ENCODE assay signal across 8 cellular contexts in genomic region chr2:98465456-98466201, GRCh38. TPM values are rescaled to one million over a fixed set of nuclear protein-coding genes. Genes with fewer than 3 reads are reported as not detected.
DNase-seq lines count a peak whose midpoint lies in the region; ATAC-seq and TF ChIP-seq lines count a peak whose summit lies in the region.

No MANE protein-coding gene starts in this region.

- H3K9ac ChIP-seq in H9 (ENCODE audit: extremely low read depth, insufficient read length, low read length) (no peak overlapping the region), mucosa of rectum (ENCODE audit: low read depth in 1 of 2, low read length in 2 of 2) (peak overlapping the region in 1 of 2 donors; percentile 47)

- no peak overlapping the region for H3K23ac ChIP-seq in H9 (ENCODE audit: insufficient read length, low read depth, low read length)

- H3K36me3 Mint-ChIP-seq in H9 (ENCODE audit: insufficient read depth in 1 of 3, low read depth in 3 of 3) = peaks cover 8 to 16% (median 9%) of the 10 kb centered on the region in 3 experiments

- no peaks in the 10 kb centered on the region for H4K20me1 ChIP-seq in H9 (ENCODE audit: control insufficient read depth, insufficient read depth, insufficient read length)

- H3K4me3 Mint-ChIP-seq in H9 = no peak overlapping the region

- H3K36me3 ChIP-seq in mucosa of rectum (ENCODE audit: control insufficient read depth in 2 of 2, insufficient read depth in 2 of 2, low read length in 2 of 2) = no peaks in the 10 kb centered on the region
- no peaks in the 10 kb centered on the region for H3K36me3 ChIP-seq in upper lobe of right lung

- ATAC-seq in upper lobe of right lung = peak; percentile 68

- no peak overlapping the region for H3K27ac ChIP-seq in H9 (ENCODE audit: insufficient read length, low read depth, low read length)
- peak overlapping the region; percentile 58 to 87 for H3K27ac ChIP-seq in mucosa of rectum (ENCODE audit: low read depth in 2 of 2, low read length in 2 of 2)
- peak overlapping the region; percentile 68 for H3K27ac ChIP-seq in upper lobe of right lung

- H3T11ph ChIP-seq in H9 (ENCODE audit: low read length) = no peak overlapping the region

- H3K4ac ChIP-seq in H9 (ENCODE audit: low read depth, low read length) = no peak overlapping the region

- H3K9me3 ChIP-seq in H9 (ENCODE audit: control insufficient read depth, low read depth, low read length) (no peaks in the 10 kb centered on the region), mucosa of rectum (ENCODE audit: control insufficient read depth in 2 of 2, low read length in 2 of 2) (no peaks in the 10 kb centered on the region), upper lobe of right lung (no peaks in the 10 kb centered on the region)

- H3K23me2 ChIP-seq in H9 (ENCODE audit: insufficient read length, low read depth, low read length, poor library complexity, severe bottlenecking) = no peaks in the 10 kb centered on the region

- H2BK12ac ChIP-seq in H9 (ENCODE audit: insufficient read length, low read depth, low read length) = no peak overlapping the region

- no peak overlapping the region for H3K4me2 ChIP-seq in H9 (ENCODE audit: insufficient read depth, insufficient read length, low read length)

- H2BK20ac ChIP-seq in H9 (ENCODE audit: low read depth, low read length, poor library complexity, severe bottlenecking) = no peak overlapping the region

- H4K8ac ChIP-seq in H9 (replicated peaks; ENCODE audit: insufficient read length, low read depth, low read length) = no peak overlapping the region

- H3K27me3 Mint-ChIP-seq in H9 (ENCODE audit: low read depth) = no peaks in the 10 kb centered on the region

- no peak overlapping the region for H3K18ac ChIP-seq in H9 (ENCODE audit: insufficient read length, low read depth, low read length)

- DNase-seq in DMS153 (lab: John Stamatoyannopoulos, UW) (peak; percentile 70), H9 (no peak), NCI-H187 treated with DMSO at 0.1 percent for 48 hours (lab: John Stamatoyannopoulos, UW) (peak; percentile 61), T-helper 22 cell (ENCODE audit: low read depth) (peak; percentile 80), cerebellum (ENCODE audit: low spot score) (peak; percentile 84), upper lobe of right lung (peak; percentile 87), foreskin fibroblast (no peak)

- no peak overlapping the region for H4K91ac ChIP-seq in H9 (ENCODE audit: insufficient read length, low read depth, low read length)

- no peak overlapping the region for H2AFZ ChIP-seq in H9 (ENCODE audit: low read length)

- H3K4me3 ChIP-seq in mucosa of rectum (ENCODE audit: low read length in 2 of 2) (peak overlapping the region in 1 of 2 donors; percentile 54), upper lobe of right lung (no peak overlapping the region), foreskin fibroblast (ENCODE audit: low read depth in 1 of 2, low read length in 2 of 2) (no peak overlapping the region)

- H3K27me3 ChIP-seq in H9 (ENCODE audit: insufficient read depth, low read length) = no peaks in the 10 kb centered on the region
- no peaks in the 10 kb centered on the region for H3K27me3 ChIP-seq in mucosa of rectum (ENCODE audit: control insufficient read depth in 2 of 2, insufficient read depth in 2 of 2, low read length in 2 of 2)
- H3K27me3 ChIP-seq in upper lobe of right lung = no peaks in the 10 kb centered on the region

- no peak overlapping the region for H3K56ac ChIP-seq in H9 (ENCODE audit: insufficient read length, low read depth, low read length)

- H2AK5ac ChIP-seq in H9 (ENCODE audit: insufficient read length, low read length) = no peak overlapping the region

- no peak for TF ChIP-seq CTCF in H9 (conservative IDR thresholded peaks at IDR 0.05)
- TF ChIP-seq CTCF in upper lobe of right lung (IDR thresholded peaks at IDR 0.05) = no peak
- TF ChIP-seq CTCF in foreskin fibroblast (IDR thresholded peaks at IDR 0.05; ENCODE audit: low read depth, low read length) = no peak

- no peaks in the 10 kb centered on the region for H3K9me3 Mint-ChIP-seq in H9

- H3K79me2 ChIP-seq in H9 (ENCODE audit: insufficient read depth, low read length) = peaks cover 5% of the 10 kb centered on the region; the same call in 1 of the 2 replicates

- no peak overlapping the region for H2BK5ac ChIP-seq in H9 (ENCODE audit: insufficient read length, low read length)

- H2BK15ac ChIP-seq in H9 (ENCODE audit: low read depth, low read length) = no peak overlapping the region

- H3K4me1 ChIP-seq in H9 (ENCODE audit: insufficient read depth, low read length) (peaks cover 10% of the 10 kb centered on the region; the same call in 1 of the 2 replicates), mucosa of rectum (ENCODE audit: control insufficient read depth in 2 of 2, insufficient read depth in 2 of 2, low read length in 2 of 2) (peaks cover 26 to 43% of the 10 kb centered on the region in 2 donors), upper lobe of right lung (peaks cover 61% of the 10 kb centered on the region)

- H3K4me1 Mint-ChIP-seq in H9 = peaks cover 56 to 60% of the 10 kb centered on the region in 2 experiments

- H2BK120ac ChIP-seq in H9 (ENCODE audit: low read depth, low read length, poor library complexity, severe bottlenecking) = no peak overlapping the region

- H4K5ac ChIP-seq in H9 (ENCODE audit: insufficient read length, low read depth, low read length) = no peak overlapping the region

- intact Hi-C loops in upper lobe of right lung (cut with DNase I) = no loop called here

- WGBS in H9 (ENCODE audit: extremely low coverage, insufficient read length, low lambda C conversion rate) = no CpG with 5 or more reads among the region's 11 CpGs

- peaks cover 3% of the 10 kb centered on the region for H3K79me1 ChIP-seq in H9 (ENCODE audit: insufficient read depth, low read depth, low read length, poor library complexity, severe bottlenecking)

- H3K27ac Mint-ChIP-seq in H9 = peak overlapping the region; percentile 46 to 96 (median 70); a peak in 4 of 7 replicates

- H3K14ac ChIP-seq in H9 (ENCODE audit: insufficient read depth, low read length) = no peak overlapping the region; the same call in 1 of the 2 replicates

RNA-seq across cellular contexts. Expression of gene INPP4A, which starts 21.0 kb away (rescaled TPM):
- total RNA-seq in H9 (2021) (55.2 and 55.3 TPM in 2 replicates), cerebellum (81.7 TPM), upper lobe of right lung (35.0 TPM)

Comparison
In these comparisons a context has a peak if more than half of its experiments do, and no peak if none do; other contexts are left out.
1. DNase-seq: peak in DMS153 (single experiment), NCI-H187 treated with DMSO at 0.1 percent for 48 hours (single experiment), T-helper 22 cell (single experiment), cerebellum (single experiment) and upper lobe of right lung (single experiment); none in H9 (single experiment) and foreskin fibroblast (0 of 2).